ENCODE assay signal across 14 cellular contexts in the genomic region with DNA sequence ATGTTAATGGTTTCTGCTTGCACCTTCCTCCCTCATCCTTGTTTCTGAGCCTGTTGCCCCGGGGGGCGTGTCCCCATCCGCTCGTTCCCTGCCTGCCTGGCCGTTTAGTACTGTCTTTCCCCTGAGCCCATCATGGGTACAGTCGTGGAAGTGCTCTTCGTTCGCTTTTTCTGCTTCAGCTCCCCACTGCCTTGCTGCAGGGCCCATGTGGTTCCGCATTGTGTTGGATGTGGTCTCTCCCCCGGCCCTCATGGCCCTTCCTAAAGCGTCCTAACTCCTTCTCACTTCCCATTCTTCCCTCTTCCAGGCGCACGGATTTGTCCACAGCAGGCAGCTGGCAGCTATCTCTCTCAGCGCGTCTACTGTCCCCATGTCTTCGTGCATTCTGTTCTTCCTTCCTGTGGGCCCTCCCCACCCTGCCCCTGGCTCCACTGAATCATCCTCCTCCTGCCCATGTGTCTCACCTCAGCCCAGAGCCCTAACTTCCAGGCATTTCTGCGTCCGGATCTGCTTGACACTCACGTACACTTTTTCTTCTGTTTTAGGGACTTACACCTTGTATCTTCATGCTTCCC.
A peak's percentile ranks its signal among the peaks of the same experiment; 100 is the strongest.
DNase-seq lines count a peak whose midpoint lies in the region; ATAC-seq and TF ChIP-seq lines count a peak whose summit lies in the region.
"Had no signal": no experiment of that assay in that cellular context is flagged by ENCODE, and none has a peak within 500 bp of the region (broad histone marks: within the 10 kb centered on the region; RNA-seq: fewer than 3 reads in every experiment).

No MANE protein-coding gene starts in this region.

- H3K4me1 ChIP-seq in gastroesophageal sphincter (peaks cover 62 to 98% (median 84%) of the 10 kb centered on the region in 3 donors), rectal smooth muscle tissue (ENCODE audit: control insufficient read depth, insufficient read depth, low read length) (peaks cover 45% of the 10 kb centered on the region), aorta (ENCODE audit: control insufficient read depth in 1 of 2, insufficient read depth in 2 of 2, low read length in 2 of 2) (peaks cover 12 to 24% of the 10 kb centered on the region in 2 donors)

- H3K27ac Mint-ChIP-seq in natural killer cell, result peak overlapping the region; percentile 85 to 92
- peak overlapping the region in 1 of 2 donors; percentile 95 for H3K27ac Mint-ChIP-seq in natural killer cell treated with Interleukin-12 subunit alpha and Interleukin-12 subunit beta and Interleukin-15 and Interleukin-18, amount 100 ng/mL, for 72 hours

- ATAC-seq in natural killer cell (no peak), gastroesophageal sphincter (no peak), aorta (ENCODE audit: low FRiP score) (no peak), GM21528 (IDR thresholded peaks at IDR 0.05; ENCODE audit: low FRiP score, unreplicated experiment) (no peak)
- no peak for ATAC-seq in natural killer cell treated with Interleukin-12 subunit alpha and Interleukin-12 subunit beta and Interleukin-15 and Interleukin-18, amount 100 ng/mL, for 72 hours
- ATAC-seq: K562 had no signal

- no peak overlapping the region for H3K4me3 ChIP-seq in gastroesophageal sphincter
- H3K4me3 ChIP-seq in rectal smooth muscle tissue (ENCODE audit: low read length), result no peak overlapping the region
- no peak overlapping the region for H3K4me3 ChIP-seq in aorta (ENCODE audit: low read length in 2 of 2)
- H3K4me3 ChIP-seq: K562, SJSA1, smooth muscle cell had no signal

- no peaks in the 10 kb centered on the region for H3K27me3 Mint-ChIP-seq in natural killer cell (ENCODE audit: low read depth in 2 of 2)
- H3K27me3 Mint-ChIP-seq in natural killer cell treated with Interleukin-12 subunit alpha and Interleukin-12 subunit beta and Interleukin-15 and Interleukin-18, amount 100 ng/mL, for 72 hours, result no peaks in the 10 kb centered on the region

- TF ChIP-seq CTCF in natural killer cell (IDR thresholded peaks at IDR 0.05), result no peak
- no peak for TF ChIP-seq CTCF in gastroesophageal sphincter (IDR thresholded peaks at IDR 0.05)

- intact Hi-C loops in natural killer cell (cut with micrococcal nuclease), result loop anchor here (2.0 kb wide), 1 partner anchor 27 kb away; no protein-coding TSS in a partner anchor
- intact Hi-C loops in aorta (cut with DNase I), result no loop called here

- H3K36me3 ChIP-seq in gastroesophageal sphincter (peaks cover 0 to 46% of the 10 kb centered on the region in 2 donors), rectal smooth muscle tissue (ENCODE audit: control insufficient read depth, insufficient read depth, low read length) (no peaks in the 10 kb centered on the region), aorta (ENCODE audit: control insufficient read depth in 1 of 2, insufficient read depth in 2 of 2, low read length in 1 of 2) (peaks cover 0 to 7% of the 10 kb centered on the region in 2 donors)
- H3K36me3 ChIP-seq: SJSA1 had no signal

- no peaks in the 10 kb centered on the region for H3K9me3 Mint-ChIP-seq in natural killer cell
- H3K9me3 Mint-ChIP-seq in natural killer cell treated with Interleukin-12 subunit alpha and Interleukin-12 subunit beta and Interleukin-15 and Interleukin-18, amount 100 ng/mL, for 72 hours, result no peaks in the 10 kb centered on the region

- no peaks in the 10 kb centered on the region for H3K27me3 ChIP-seq in gastroesophageal sphincter
- no peaks in the 10 kb centered on the region for H3K27me3 ChIP-seq in rectal smooth muscle tissue (ENCODE audit: control insufficient read depth, insufficient read depth, low read length)
- no peaks in the 10 kb centered on the region for H3K27me3 ChIP-seq in aorta (ENCODE audit: control insufficient read depth in 1 of 2, insufficient read depth in 2 of 2, low read length in 1 of 2)

- peak overlapping the region; percentile 91 to 99 (median 97) for H3K27ac ChIP-seq in gastroesophageal sphincter
- H3K27ac ChIP-seq in rectal smooth muscle tissue (ENCODE audit: low read depth, low read length), result peak overlapping the region; percentile 100
- peak overlapping the region; percentile 17 to 60 for H3K27ac ChIP-seq in aorta (ENCODE audit: low read depth in 1 of 2, low read length in 2 of 2)
- H3K27ac ChIP-seq: SJSA1 had no signal

- H3K9me3 ChIP-seq in gastroesophageal sphincter (no peaks in the 10 kb centered on the region), aorta (ENCODE audit: control insufficient read depth, low read length) (no peaks in the 10 kb centered on the region)
- H3K9me3 ChIP-seq: SJSA1 had no signal

- no peak for TF ChIP-seq POLR2A in gastroesophageal sphincter (IDR thresholded peaks at IDR 0.05)

- H3K4me1 Mint-ChIP-seq in natural killer cell, result peaks cover 93 to 99% of the 10 kb centered on the region in 2 donors
- peaks cover 64 to 69% of the 10 kb centered on the region in 2 donors for H3K4me1 Mint-ChIP-seq in natural killer cell treated with Interleukin-12 subunit alpha and Interleukin-12 subunit beta and Interleukin-15 and Interleukin-18, amount 100 ng/mL, for 72 hours (ENCODE audit: low read depth in 2 of 2)

- no peak for DNase-seq in natural killer cell
- no peak for DNase-seq in natural killer cell treated with Interleukin-12 subunit alpha and Interleukin-12 subunit beta and Interleukin-15 and Interleukin-18, amount 100 ng/mL, for 72 hours (ENCODE audit: low spot score)
- DNase-seq in aorta, result no peak
- DNase-seq in HPDE6-E6E7 (ENCODE audit: extremely low spot score), result no peak
- DNase-seq in SK-N-DZ (ENCODE audit: low spot score), result no peak
- DNase-seq: activated naive CD4-positive, alpha-beta T cell treated with anti-CD3 and anti-CD28 coated beads, Interleukin-2, amount 50 U/mL, for 16 hours; DMS79 treated with DMSO at 0.1 percent for 48 hours; NCI-H1694 had no signal

- TF ChIP-seq EP300 in gastroesophageal sphincter (IDR thresholded peaks at IDR 0.05), result no peak

- no peaks in the 10 kb centered on the region for H3K36me3 Mint-ChIP-seq in natural killer cell
- no peaks in the 10 kb centered on the region for H3K36me3 Mint-ChIP-seq in natural killer cell treated with Interleukin-12 subunit alpha and Interleukin-12 subunit beta and Interleukin-15 and Interleukin-18, amount 100 ng/mL, for 72 hours

- peak overlapping the region; percentile 6 for H3K4me3 Mint-ChIP-seq in natural killer cell
- no peak overlapping the region for H3K4me3 Mint-ChIP-seq in natural killer cell treated with Interleukin-12 subunit alpha and Interleukin-12 subunit beta and Interleukin-15 and Interleukin-18, amount 100 ng/mL, for 72 hours

- WGBS in gastroesophageal sphincter (ENCODE audit: low coverage in 1 of 2), 2 donors, result 90 to 91% methylated on average over 8 to 19 of the region's 19 CpGs
- WGBS in aorta, 2 donors, result 84 to 87% methylated on average over 19 of the region's 19 CpGs

- no peak overlapping the region for H3K9ac ChIP-seq in rectal smooth muscle tissue (ENCODE audit: low read length)

Comparison
In these comparisons a context has a peak if more than half of its experiments do, and no peak if none do; other contexts are left out.
1. H3K27ac ChIP-seq: peak in every context shown above with its lines; median percentile 100 in rectal smooth muscle tissue; 97 in gastroesophageal sphincter; 38 in aorta.